8 cellular contexts compared by ENCODE assay signal in the genomic region with DNA sequence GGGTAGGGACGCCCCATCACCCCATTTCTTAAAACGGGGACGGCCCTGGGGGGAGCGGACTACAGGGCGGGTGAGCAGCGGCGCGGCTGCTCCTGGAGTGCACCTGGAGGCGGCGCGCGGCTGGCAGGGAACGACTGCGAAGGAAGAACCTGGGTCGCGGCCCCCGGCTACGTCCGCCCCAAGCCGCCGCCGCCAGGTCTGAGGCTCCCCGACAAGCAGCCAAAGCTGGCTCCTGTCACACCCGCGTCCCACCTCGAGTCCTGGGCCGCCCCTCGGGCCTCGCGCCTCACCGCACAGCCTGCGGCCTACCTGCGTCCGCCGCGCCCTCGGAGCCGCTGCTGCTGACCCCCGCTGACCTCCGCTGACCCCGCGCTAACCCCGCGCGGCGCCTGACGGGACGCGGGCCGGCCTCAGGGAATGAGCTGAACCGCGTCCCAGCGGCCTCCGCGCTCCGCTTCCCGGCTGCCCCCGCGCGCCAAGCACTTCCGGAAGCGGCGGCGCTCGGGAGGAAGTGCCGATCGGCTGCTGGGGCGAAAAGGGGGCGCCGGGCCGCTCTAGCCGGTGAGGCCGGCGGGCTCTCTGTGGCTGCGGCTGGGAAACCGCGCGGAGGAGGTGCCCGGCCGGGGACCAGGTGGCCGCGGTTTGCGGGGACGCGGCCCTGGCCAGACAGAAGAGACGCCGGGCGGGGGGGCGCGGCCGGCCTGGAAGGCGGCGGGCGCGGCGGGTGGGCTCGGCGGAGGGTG. TPM values are rescaled to one million over a fixed set of nuclear protein-coding genes. Genes with fewer than 3 reads are reported as not detected.
DNase-seq lines count a peak whose midpoint lies in the region; ATAC-seq, FAIRE-seq and TF ChIP-seq lines count a peak whose summit lies in the region.

Gene ARFRP1 (minus strand): TSS at position 419 of the 743 bp plus-strand sequence. CDS start 885 bp downstream, outside the sequence.
A gene with protein sequence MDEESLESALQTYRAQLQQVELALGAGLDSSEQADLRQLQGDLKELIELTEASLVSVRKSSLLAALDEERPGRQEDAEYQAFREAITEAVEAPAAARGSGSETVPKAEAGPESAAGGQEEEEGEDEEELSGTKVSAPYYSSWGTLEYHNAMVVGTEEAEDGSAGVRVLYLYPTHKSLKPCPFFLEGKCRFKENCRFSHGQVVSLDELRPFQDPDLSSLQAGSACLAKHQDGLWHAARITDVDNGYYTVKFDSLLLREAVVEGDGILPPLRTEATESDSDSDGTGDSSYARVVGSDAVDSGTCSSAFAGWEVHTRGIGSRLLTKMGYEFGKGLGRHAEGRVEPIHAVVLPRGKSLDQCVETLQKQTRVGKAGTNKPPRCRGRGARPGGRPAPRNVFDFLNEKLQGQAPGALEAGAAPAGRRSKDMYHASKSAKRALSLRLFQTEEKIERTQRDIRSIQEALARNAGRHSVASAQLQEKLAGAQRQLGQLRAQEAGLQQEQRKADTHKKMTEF (plus strand): TSS at position 482 of the 743 bp plus-strand sequence. CDS start 542 bp downstream, outside the sequence.

- peaks cover 13% of the 10 kb centered on the region for H3K4me1 ChIP-seq in right cardiac atrium (ENCODE audit: control insufficient read depth, insufficient read depth, low read length)

- peak within 1 kb of the TSS; percentile 70 for H3K4me3 ChIP-seq in right cardiac atrium (ENCODE audit: low read length)

- DNase-seq in GM12892 (ENCODE audit: insufficient read length) (peak; percentile 90), NCI-H1694 treated with DMSO at 0.1 percent for 48 hours (lab: John Stamatoyannopoulos, UW) (peak; percentile 6), right cardiac atrium (peak; percentile 91 to 97 (median 97)), pulmonary artery endothelial cell (ENCODE audit: low read depth, low spot score) (peak; percentile 40), urothelium cell line (ENCODE audit: low spot score) (peak; percentile 93)

- peak within 1 kb of the TSS; percentile 81 for H3K27ac ChIP-seq in angular gyrus (ENCODE audit: low read depth, low read length)
- peak within 1 kb of the TSS; percentile 69 for H3K27ac ChIP-seq in right cardiac atrium (ENCODE audit: low read length)

- no peaks in the 10 kb centered on the region for H3K9me3 ChIP-seq in right cardiac atrium (ENCODE audit: control insufficient read depth, low read length)

- under 1% methylated on average over 98 of the region's 98 CpGs for WGBS in right cardiac atrium

- ATAC-seq in HG02852 (IDR thresholded peaks at IDR 0.05; ENCODE audit: unreplicated experiment): peak; percentile 75
- peak; percentile 94 for ATAC-seq in right cardiac atrium

- FAIRE-seq in GM12892 (lab: Jason Lieb, UNC): peak; percentile 95
- peak; percentile 40 for FAIRE-seq in urothelium cell line (lab: Jason Lieb, UNC)

- intact Hi-C loops in T-helper 2 cell treated with Interferon-gamma antibody and Interleukin-4, amounts not matched to agents 100 ng/mL and 5 ng/mL, for 36 hours (cut with micrococcal nuclease): loop anchor here (1.0 to 5.0 kb wide), 5 partner anchors 29 to 170 kb away; partner anchors contain the start of genes LIME1, PTK6 and RTEL1
- intact Hi-C loops in right cardiac atrium (cut with DNase I): no loop called here

- H3K27me3 ChIP-seq in right cardiac atrium (ENCODE audit: control insufficient read depth, insufficient read depth): no peaks in the 10 kb centered on the region

- peak; percentile 76; the same call in 1 of the 2 replicates for TF ChIP-seq POLR2A in GM12892 (IDR thresholded peaks at IDR 0.05; ENCODE audit: low read depth, low read length)

RNA-seq across cellular contexts. Expression of gene ARFRP1, which starts in this region (rescaled TPM):
- polyA plus RNA-seq in GM12892 (2012; ENCODE audit: missing spikeins): 14.8 TPM
- total RNA-seq in T-helper 2 cell treated with Interferon-gamma antibody and Interleukin-4, amounts not matched to agents 100 ng/mL and 5 ng/mL, for 36 hours: 63.3 and 66.8 TPM in 2 replicates
- total RNA-seq in right cardiac atrium (10 to 100 TPM; 40.1 to 49.7 (median 44.3) TPM), pulmonary artery endothelial cell (37.7 and 49.0 TPM in 2 replicates)
- polyA plus RNA-seq in right cardiac atrium: 38.7 TPM

RNA-seq across cellular contexts. Expression of the second gene that starts in this region (rescaled TPM):
- 8.6 TPM for polyA plus RNA-seq in GM12892 (2012; ENCODE audit: missing spikeins)
- total RNA-seq in T-helper 2 cell treated with Interferon-gamma antibody and Interleukin-4, amounts not matched to agents 100 ng/mL and 5 ng/mL, for 36 hours: 41.6 and 44.2 TPM in 2 replicates
- total RNA-seq in right cardiac atrium (10 to 100 TPM; 14.5 to 19.6 (median 16.8) TPM), pulmonary artery endothelial cell (21.2 and 30.6 TPM in 2 replicates)
- 29.5 TPM for polyA plus RNA-seq in right cardiac atrium

Comparison
In these comparisons a context has a peak if more than half of its experiments do, and no peak if none do; other contexts are left out.
1. Peak in every context shown above with its lines: DNase-seq, ATAC-seq, H3K4me3 ChIP-seq and H3K27ac ChIP-seq.
2. DNase-seq: peak in every context shown above with its lines; median percentile 97 in right cardiac atrium; 93 in urothelium cell line; 90 in GM12892; 40 in pulmonary artery endothelial cell; 6 in NCI-H1694 treated with DMSO at 0.1 percent for 48 hours.